Comparison of ENCODE assay signal across 11 cellular contexts in the genomic region with DNA sequence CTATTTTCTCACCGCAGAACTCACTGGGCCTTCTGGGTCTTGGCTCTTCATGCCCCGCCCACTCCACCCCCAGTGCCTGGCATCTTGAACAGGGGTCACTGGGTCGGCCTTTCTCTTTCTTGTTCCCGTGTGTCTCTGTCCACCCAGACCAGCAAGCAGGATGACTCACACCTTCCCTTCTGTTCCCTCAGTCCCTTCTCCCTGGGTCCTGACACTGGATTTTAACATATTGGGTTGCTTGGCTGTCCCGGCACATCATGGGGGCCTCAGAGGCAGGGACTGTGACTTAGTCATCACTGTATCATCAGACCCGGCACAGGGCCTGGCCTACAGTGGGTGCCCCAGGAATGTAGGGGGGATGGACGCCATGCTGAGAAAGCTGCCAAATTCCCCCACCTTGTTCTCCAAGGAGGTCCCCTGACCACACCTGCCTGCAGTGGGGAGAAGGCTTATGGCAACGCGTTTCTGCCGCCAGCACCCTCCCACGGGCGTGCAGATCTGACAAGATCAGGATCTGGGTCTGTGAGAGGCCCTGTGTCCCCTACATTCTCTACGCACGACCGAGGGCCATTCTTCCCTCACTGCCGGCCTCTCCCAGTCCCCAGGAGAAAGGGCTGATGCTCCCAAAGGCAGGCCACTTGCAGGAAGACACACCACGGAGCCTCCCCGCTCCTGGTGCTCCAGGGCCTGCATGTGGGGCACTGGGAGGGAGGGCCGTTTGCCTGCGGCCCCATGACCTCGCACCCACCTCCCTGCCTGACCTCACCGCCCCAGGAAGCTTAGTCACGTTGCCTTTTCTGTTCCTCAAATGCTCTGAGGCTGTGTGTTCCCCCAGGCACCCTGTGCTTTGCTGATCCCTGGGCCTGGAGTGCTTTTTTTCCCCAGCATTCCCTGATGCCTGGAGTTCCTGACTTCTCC.
DNase-seq lines count a peak whose midpoint lies in the region; ATAC-seq and TF ChIP-seq lines count a peak whose summit lies in the region.
"Had no signal": no experiment of that assay in that cellular context is flagged by ENCODE, and none has a peak within 500 bp of the region (broad histone marks: within the 10 kb centered on the region; RNA-seq: fewer than 3 reads in every experiment).

No MANE protein-coding gene starts in this region.

- no peaks in the 10 kb centered on the region for H3K4me1 ChIP-seq in GM23338 (ENCODE audit: insufficient read depth)
- peaks cover 17% of the 10 kb centered on the region for H3K4me1 ChIP-seq in RWPE2 (ENCODE audit: insufficient read depth, poor library complexity, severe bottlenecking)
- H3K4me1 ChIP-seq: heart left ventricle had no signal

- H3K36me3 ChIP-seq in GM23338 (ENCODE audit: insufficient read depth) (no peaks in the 10 kb centered on the region), RWPE2 (ENCODE audit: low read depth) (no peaks in the 10 kb centered on the region)
- H3K36me3 ChIP-seq: heart left ventricle had no signal

- no peaks in the 10 kb centered on the region for H3K27me3 ChIP-seq in GM23338 (ENCODE audit: insufficient read depth)
- no peaks in the 10 kb centered on the region for H3K27me3 ChIP-seq in RWPE2 (ENCODE audit: insufficient read depth, poor library complexity, severe bottlenecking)
- H3K27me3 ChIP-seq: heart left ventricle had no signal

- H3K9me2 ChIP-seq in GM23338 (ENCODE audit: insufficient read depth): no peaks in the 10 kb centered on the region

- no peaks in the 10 kb centered on the region; the same call in 1 of the 2 replicates for H4K20me1 ChIP-seq in GM23338 (replicated peaks; ENCODE audit: insufficient read depth)

- H3K79me2 ChIP-seq in GM23338 (replicated peaks; ENCODE audit: insufficient read depth): no peaks in the 10 kb centered on the region

- DNase-seq in GM23338 (ENCODE audit: low spot score): no peak
- DNase-seq in RWPE2 (ENCODE audit: low spot score): no peak
- DNase-seq in epithelial cell of proximal tubule (ENCODE audit: low read depth): peak; percentile 66
- DNase-seq in omental fat pad (ENCODE audit: low spot score): peak; percentile 28
- no peak for DNase-seq in KBM-7
- DNase-seq in NCI-H510A (lab: John Stamatoyannopoulos, UW): no peak
- no peak for DNase-seq in medulla oblongata (ENCODE audit: extremely low spot score)
- DNase-seq: heart left ventricle had no signal

- H3K9me3 Mint-ChIP-seq in GM23338: no peaks in the 10 kb centered on the region
- H3K9me3 Mint-ChIP-seq: activated T-helper 1 cell treated with anti-CD3 and anti-CD28 coated beads, Interleukin-12 subunit alpha, Interleukin-12 subunit beta, Interleukin-2, Interleukin-4 antibody, amounts not matched to agents 30 ng/mL and 10 ng/mL and 1 ng/mL, durations not matched to agents 14 hours and 24 hours and 36 hours; stimulated activated effector memory CD8-positive, alpha-beta T cell treated with anti-CD3 and anti-CD28 coated beads, Interleukin-12 subunit alpha, Interleukin-12 subunit beta, amount 100 ng/mL, for 72 hours had no signal

- H3K4me3 ChIP-seq in GM23338: no peak overlapping the region
- no peak overlapping the region for H3K4me3 ChIP-seq in RWPE2 (ENCODE audit: severe bottlenecking)
- H3K4me3 ChIP-seq in epithelial cell of proximal tubule (ENCODE audit: low read depth, low read length): peak overlapping the region; percentile 14
- H3K4me3 ChIP-seq: heart left ventricle had no signal

- no peak overlapping the region for H3K27ac Mint-ChIP-seq in GM23338
- H3K27ac Mint-ChIP-seq: activated T-helper 1 cell treated with anti-CD3 and anti-CD28 coated beads, Interleukin-12 subunit alpha, Interleukin-12 subunit beta, Interleukin-2, Interleukin-4 antibody, amounts not matched to agents 30 ng/mL and 10 ng/mL and 1 ng/mL, durations not matched to agents 14 hours and 24 hours and 36 hours; stimulated activated effector memory CD8-positive, alpha-beta T cell treated with anti-CD3 and anti-CD28 coated beads, Interleukin-12 subunit alpha, Interleukin-12 subunit beta, amount 100 ng/mL, for 72 hours had no signal

- no peaks in the 10 kb centered on the region for H3F3A ChIP-seq in GM23338 (replicated peaks; ENCODE audit: low read depth)

- no peak overlapping the region for H3K4me2 ChIP-seq in GM23338

- H2AFZ ChIP-seq in GM23338: no peak overlapping the region

- H3K27ac ChIP-seq in GM23338 (ENCODE audit: low read depth): no peak overlapping the region
- H3K27ac ChIP-seq in RWPE2 (ENCODE audit: poor library complexity, severe bottlenecking): peak overlapping the region; percentile 11
- H3K27ac ChIP-seq: heart left ventricle had no signal

- peaks cover 8% of the 10 kb centered on the region for H3K4me1 Mint-ChIP-seq in GM23338
- H3K4me1 Mint-ChIP-seq: stimulated activated effector memory CD8-positive, alpha-beta T cell treated with anti-CD3 and anti-CD28 coated beads, Interleukin-12 subunit alpha, Interleukin-12 subunit beta, amount 100 ng/mL, for 72 hours had no signal

- peak; percentile 44 for ATAC-seq in GM23338
- peak; percentile 58 for ATAC-seq in RWPE2 (ENCODE audit: low read depth)
- ATAC-seq in omental fat pad (ENCODE audit: low FRiP score): peak; percentile 64
- no peak for ATAC-seq in HG03159 (IDR thresholded peaks at IDR 0.05; ENCODE audit: unreplicated experiment)
- ATAC-seq: stimulated activated effector memory CD8-positive, alpha-beta T cell treated with anti-CD3 and anti-CD28 coated beads, Interleukin-12 subunit alpha, Interleukin-12 subunit beta, amount 100 ng/mL, for 72 hours had no signal

- in situ Hi-C loops in KBM-7 (cut with MboI; ENCODE audit: low pct_unique_long_range_greater_than_20kb, low sequenced_read_pairs): no loop called here

- H3K4me3 Mint-ChIP-seq in GM23338: no peak overlapping the region
- H3K4me3 Mint-ChIP-seq: activated T-helper 1 cell treated with anti-CD3 and anti-CD28 coated beads, Interleukin-12 subunit alpha, Interleukin-12 subunit beta, Interleukin-2, Interleukin-4 antibody, amounts not matched to agents 30 ng/mL and 10 ng/mL and 1 ng/mL, durations not matched to agents 14 hours and 24 hours and 36 hours; stimulated activated effector memory CD8-positive, alpha-beta T cell treated with anti-CD3 and anti-CD28 coated beads, Interleukin-12 subunit alpha, Interleukin-12 subunit beta, amount 100 ng/mL, for 72 hours had no signal

- TF ChIP-seq CTCF in GM23338 (conservative IDR thresholded peaks at IDR 0.05; ENCODE audit: low read depth in 2 of 2) (no peak), RWPE2 (IDR thresholded peaks at IDR 0.05; ENCODE audit: poor library complexity, severe bottlenecking) (no peak), epithelial cell of proximal tubule (conservative IDR thresholded peaks at IDR 0.05; ENCODE audit: low read depth, low read length) (no peak), omental fat pad (IDR thresholded peaks at IDR 0.05) (no peak)

- no peaks in the 10 kb centered on the region for H3K9me3 ChIP-seq in RWPE2 (ENCODE audit: severe bottlenecking)
- H3K9me3 ChIP-seq: heart left ventricle had no signal

- H3K27me3 Mint-ChIP-seq in GM23338 (ENCODE audit: insufficient read depth, low read depth, poor library complexity): peaks cover 4% of the 10 kb centered on the region

- no peaks in the 10 kb centered on the region for H3K36me3 Mint-ChIP-seq in GM23338 (ENCODE audit: low read depth)
- H3K36me3 Mint-ChIP-seq: stimulated activated effector memory CD8-positive, alpha-beta T cell treated with anti-CD3 and anti-CD28 coated beads, Interleukin-12 subunit alpha, Interleukin-12 subunit beta, amount 100 ng/mL, for 72 hours had no signal

TF ChIP-seq in GM23338, 12 proteins besides CTCF, POLR2A, EP300 and RAD21:
- TF ChIP-seq JUNB (IDR thresholded peaks at IDR 0.05; ENCODE audit: unreplicated experiment): no peak
- no peak for TF ChIP-seq ZNF114 (CRISPR knock-in tag; IDR thresholded peaks at IDR 0.05)
- TF ChIP-seq EZH2 (IDR thresholded peaks at IDR 0.05; ENCODE audit: low read depth, unreplicated experiment): no peak
- no peak for TF ChIP-seq STAT1 (IDR thresholded peaks at IDR 0.05; ENCODE audit: unreplicated experiment)
- TF ChIP-seq POLR2AphosphoS5 (IDR thresholded peaks at IDR 0.05; ENCODE audit: low read depth): no peak
- TF ChIP-seq NANOG (IDR thresholded peaks at IDR 0.05; ENCODE audit: borderline replicate concordance): no peak
- no peak for TF ChIP-seq CREB1 (CRISPR knock-in tag; IDR thresholded peaks at IDR 0.05; ENCODE audit: low read depth)
- TF ChIP-seq, protein P1, sequence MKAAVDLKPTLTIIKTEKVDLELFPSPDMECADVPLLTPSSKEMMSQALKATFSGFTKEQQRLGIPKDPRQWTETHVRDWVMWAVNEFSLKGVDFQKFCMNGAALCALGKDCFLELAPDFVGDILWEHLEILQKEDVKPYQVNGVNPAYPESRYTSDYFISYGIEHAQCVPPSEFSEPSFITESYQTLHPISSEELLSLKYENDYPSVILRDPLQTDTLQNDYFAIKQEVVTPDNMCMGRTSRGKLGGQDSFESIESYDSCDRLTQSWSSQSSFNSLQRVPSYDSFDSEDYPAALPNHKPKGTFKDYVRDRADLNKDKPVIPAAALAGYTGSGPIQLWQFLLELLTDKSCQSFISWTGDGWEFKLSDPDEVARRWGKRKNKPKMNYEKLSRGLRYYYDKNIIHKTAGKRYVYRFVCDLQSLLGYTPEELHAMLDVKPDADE (IDR thresholded peaks at IDR 0.05): no peak
- TF ChIP-seq EZH2phosphoT487 (IDR thresholded peaks at IDR 0.05; ENCODE audit: unreplicated experiment): no peak

Comparison
In these comparisons a context has a peak if more than half of its experiments do, and no peak if none do; other contexts are left out.
1. DNase-seq: peak in epithelial cell of proximal tubule (single experiment) and omental fat pad (single experiment); none in GM23338 (single experiment), RWPE2 (single experiment), KBM-7 (single experiment), NCI-H510A (single experiment) and medulla oblongata (single experiment).